Comparison of ENCODE assay signal across 25 cellular contexts in the genomic region with DNA sequence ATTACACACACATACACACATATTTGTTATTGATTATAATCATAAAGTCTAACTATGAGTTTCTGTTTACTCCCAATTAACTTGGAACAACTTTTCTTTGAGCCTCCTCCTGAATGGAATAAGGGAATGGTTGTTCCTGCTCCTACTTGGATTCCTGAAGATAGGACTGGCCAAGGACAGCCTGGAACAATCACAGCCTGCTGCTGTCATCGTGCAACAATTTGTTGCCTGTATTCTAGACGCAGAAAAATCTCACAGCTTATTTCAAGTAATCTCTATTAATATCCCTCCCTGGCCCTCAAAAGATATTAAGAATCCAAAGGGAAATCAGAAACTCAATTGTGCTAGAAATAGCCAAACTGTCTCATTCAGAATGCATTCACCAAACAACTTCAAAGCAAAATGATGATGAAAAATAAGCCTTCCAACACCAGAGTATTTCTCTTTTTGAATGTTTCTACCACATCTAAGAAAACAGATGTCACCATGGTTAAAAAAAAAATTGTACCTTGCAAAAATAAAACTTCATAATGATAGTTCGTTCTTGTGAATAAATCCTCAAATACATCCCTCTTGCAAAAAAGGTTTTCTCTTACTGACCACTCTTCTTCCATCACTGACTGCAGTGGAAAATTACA. TPM values are rescaled to one million over a fixed set of nuclear protein-coding genes. Genes with fewer than 3 reads are reported as not detected.
DNase-seq lines count a peak whose midpoint lies in the region; ATAC-seq, FAIRE-seq and TF ChIP-seq lines count a peak whose summit lies in the region.
"Had no signal": no experiment of that assay in that cellular context is flagged by ENCODE, and none has a peak within 500 bp of the region (broad histone marks: within the 10 kb centered on the region; RNA-seq: fewer than 3 reads in every experiment).

No MANE protein-coding gene starts in this region.

- H3K4me1 ChIP-seq in GM12878 (ENCODE audit: control insufficient read depth, insufficient read depth, low read length) (peaks cover 14% of the 10 kb centered on the region; the same call in 1 of the 2 replicates), psoas muscle (peaks cover 30% of the 10 kb centered on the region), transverse colon (peaks cover 0 to 34% (median 10%) of the 10 kb centered on the region in 4 donors)
- H3K4me1 ChIP-seq: pancreas had no signal

- TF ChIP-seq CTCF in GM12878 (IDR thresholded peaks at IDR 0.05 in 2 of 3, conservative IDR thresholded peaks at IDR 0.05 in 1 of 3; ENCODE audit: control insufficient read depth in 2 of 3, extremely low read depth in 1 of 3, insufficient read depth in 1 of 3, low read depth in 3 of 3, low read length in 3 of 3): no peak
- no peak for TF ChIP-seq CTCF in psoas muscle (IDR thresholded peaks at IDR 0.05)
- TF ChIP-seq CTCF in transverse colon (IDR thresholded peaks at IDR 0.05): no peak
- TF ChIP-seq CTCF in D721Med (IDR thresholded peaks at IDR 0.05; ENCODE audit: insufficient read depth, missing control alignments): no peak
- no peak for TF ChIP-seq CTCF in RWPE1 (conservative IDR thresholded peaks at IDR 0.05; ENCODE audit: low read depth)

- peak; percentile 52 for FAIRE-seq in GM12878 (lab: Jason Lieb, UNC)
- no peak for FAIRE-seq in D721Med (lab: Jason Lieb, UNC)
- FAIRE-seq: colon, kidney, pancreas, TTC549 had no signal

- BruUV-seq in GM12878 (replicated peaks; lab: Mats Ljungman, UMichigan): no TSS peak

- RAD21 ChIA-PET in GM12878 (lab: Charles Lee; ENCODE audit: unreplicated experiment): interaction anchor here (2.1 to 3.8 kb wide), 2 partner anchors 70 to 75 kb away, joined by 10 to 59 read pairs; partner anchors contain the start of gene KCNE1

- no peak overlapping the region for H3K9ac ChIP-seq in GM12878 (ENCODE audit: control insufficient read depth, insufficient read depth, low read length)

- H3K79me2 ChIP-seq in GM12878 (ENCODE audit: control insufficient read depth, insufficient read depth, low read length): no peaks in the 10 kb centered on the region

- TF ChIP-seq EP300 in GM12878 (IDR thresholded peaks at IDR 0.05; ENCODE audit: borderline replicate concordance in 1 of 2, control insufficient read depth in 1 of 2, low read depth in 2 of 2, low read length in 2 of 2) (no peak), transverse colon (IDR thresholded peaks at IDR 0.05; ENCODE audit: low read depth) (no peak)

- no peak for TF ChIP-seq POLR2A in GM12878 (IDR thresholded peaks at IDR 0.05; ENCODE audit: low read depth, low read length)
- TF ChIP-seq POLR2A in transverse colon (IDR thresholded peaks at IDR 0.05): no peak

- SMC1A ChIA-PET in GM12878 (lab: Charles Lee; ENCODE audit: uncharacterized antibody, unreplicated experiment): interaction anchor here (1.0 to 2.8 kb wide), 2 partner anchors 11 to 73 kb away, joined by 5 to 19 read pairs; no protein-coding TSS in a partner anchor

- H3K9me3 ChIP-seq in GM12878 (replicated peaks; ENCODE audit: control insufficient read depth, insufficient read depth, low read length) (no peaks in the 10 kb centered on the region; the same call in 2 of the 3 replicates), psoas muscle (peaks cover 5% of the 10 kb centered on the region), transverse colon (no peaks in the 10 kb centered on the region)
- H3K9me3 ChIP-seq: pancreas, sigmoid colon, SJSA1, stomach, upper lobe of left lung had no signal

- intact Hi-C loops in GM12878 (cut with micrococcal nuclease; ENCODE audit: unreplicated experiment): loop anchor here (5.0 kb wide), 1 partner anchor 57 kb away; no protein-coding TSS in a partner anchor
- intact Hi-C loops in left ventricle myocardium superior (cut with micrococcal nuclease): no loop called here
- intact Hi-C loops in psoas muscle (cut with DNase I): no loop called here
- intact Hi-C loops in transverse colon (cut with DNase I; ENCODE audit: low total_unique reads): loop anchor here (5.0 kb wide), 1 partner anchor 42 kb away; no protein-coding TSS in a partner anchor

- CTCF ChIA-PET in GM12878 (lab: Yijun Ruan, JAX): interaction anchor here (1.3 to 3.6 kb wide), 4 partner anchors 19 to 74 kb away, joined by 4 to 55 read pairs (median 14); partner anchors contain the start of gene KCNE1
- CTCF ChIA-PET in RWPE1 (lab: Yijun Ruan, JAX): no interaction called here

- in situ Hi-C loops in GM12878 (cut with MboI): no loop called here
- in situ Hi-C loops in transverse colon (cut with MboI; ENCODE audit: low pct_ligation_motif_present in 1 of 4, low pct_unique_long_range_greater_than_20kb in 1 of 4, low sequenced_read_pairs in 3 of 4): no loop called here

- DNase-seq in GM03348 (ENCODE audit: low spot score) (peak; percentile 36), GM12878 (ENCODE audit: low read depth, low spot score) (no peak), left ventricle myocardium superior (no peak), psoas muscle (no peak), transverse colon (no peak), D721Med (ENCODE audit: insufficient read length, low spot score) (no peak), RWPE1 (ENCODE audit: low spot score) (no peak)
- no peak for DNase-seq in stimulated activated CD4-positive, alpha-beta T cell treated with anti-CD3 and anti-CD28 coated beads, Interleukin-4, amount 100 ng/mL, for 4 hours
- DNase-seq: activated CD8-positive, alpha-beta T cell treated with anti-CD3 and anti-CD28 coated beads, Interleukin-2, amount 10 ng/mL, durations not matched to agents 7 days and 5 days; AML-193; CD8-positive, alpha-beta memory T cell; effector memory CD4-positive, alpha-beta T cell; kidney; NCI-H1092; NCI-H187; NCI-H524 treated with DMSO at 0.1 percent for 48 hours; pancreas; sigmoid colon; stimulated activated CD8-positive, alpha-beta memory T cell treated with anti-CD3 and anti-CD28 coated beads, Interleukin-4, amount 100 ng/mL, for 48 hours; stomach; upper lobe of left lung had no signal

- H4K20me1 ChIP-seq in GM12878 (ENCODE audit: control insufficient read depth, insufficient read depth): no peaks in the 10 kb centered on the region

- peak overlapping the region; percentile 50 for H3K4me2 ChIP-seq in GM12878 (ENCODE audit: control insufficient read depth, insufficient read depth)

- 18% methylated on average over 3 of the region's 3 CpGs for WGBS in GM12878 (ENCODE audit: insufficient coverage, insufficient replicate concordance, low lambda C conversion rate, missing lambda C conversion rate)
- WGBS in psoas muscle, 3 donors: 21 to 36% (median 23%) methylated on average over 3 of the region's 3 CpGs
- WGBS in transverse colon (ENCODE audit: low coverage in 1 of 2), 2 donors: 58 to 67% methylated on average over 3 of the region's 3 CpGs

- no peak for TF ChIP-seq RAD21 in GM12878 (IDR thresholded peaks at IDR 0.05; ENCODE audit: insufficient read depth, low read depth, low read length)

- no peaks in the 10 kb centered on the region for H3K36me3 ChIP-seq in GM12878 (ENCODE audit: control insufficient read depth in 2 of 2, insufficient read depth in 2 of 2, low read length in 1 of 2)
- H3K36me3 ChIP-seq in psoas muscle (ENCODE audit: insufficient read depth in 1 of 2, low read depth in 1 of 2): no peaks in the 10 kb centered on the region
- H3K36me3 ChIP-seq in transverse colon: no peaks in the 10 kb centered on the region
- H3K36me3 ChIP-seq: pancreas, sigmoid colon, SJSA1, stomach, upper lobe of left lung had no signal

- POLR2A ChIA-PET in GM12878 (lab: Charles Lee) (no interaction called here), RWPE1 (lab: Yijun Ruan, JAX; ENCODE audit: low non-redundant PET) (no interaction called here)

- no peaks in the 10 kb centered on the region for H3K27me3 ChIP-seq in GM12878 (replicated peaks in 1 of 2; ENCODE audit: control insufficient read depth in 2 of 2, insufficient read depth in 2 of 2, low read length in 1 of 2)
- no peaks in the 10 kb centered on the region for H3K27me3 ChIP-seq in psoas muscle (ENCODE audit: insufficient read depth in 3 of 3, low read length in 2 of 3)
- H3K27me3 ChIP-seq in transverse colon: no peaks in the 10 kb centered on the region
- H3K27me3 ChIP-seq: pancreas, sigmoid colon, SJSA1, stomach, upper lobe of left lung had no signal

- H3K27ac ChIP-seq in GM12878 (ENCODE audit: control insufficient read depth, insufficient read depth) (no peak overlapping the region), psoas muscle (no peak overlapping the region), transverse colon (peak overlapping the region in 1 of 4 donors; percentile 36), RWPE1 (no peak overlapping the region)
- H3K27ac ChIP-seq: pancreas, SJSA1 had no signal

- peak overlapping the region; percentile 13; the same call in 1 of the 2 replicates for H2AFZ ChIP-seq in GM12878 (ENCODE audit: control insufficient read depth, low read depth, low read length)

- ATAC-seq in GM12878 (peak; percentile 30; the same call in 1 of the 3 replicates), left ventricle myocardium superior (peak; percentile 46), psoas muscle (peak; percentile 42 to 75 (median 52))
- ATAC-seq: activated CD8-positive, alpha-beta T cell treated with anti-CD3 and anti-CD28 coated beads, Interleukin-2, amount 10 ng/mL, durations not matched to agents 7 days and 5 days; HCT116 had no signal

- no peak overlapping the region for H3K4me3 ChIP-seq in GM12878
- H3K4me3 ChIP-seq in psoas muscle: no peak overlapping the region
- no peak overlapping the region for H3K4me3 ChIP-seq in transverse colon
- H3K4me3 ChIP-seq: pancreas, sigmoid colon, SJSA1, stomach, upper lobe of left lung had no signal

RNA-seq across cellular contexts. Expression of gene RCAN1, which starts 30.9 kb away (rescaled TPM):
- 1.9 and 2.1 TPM in 2 replicates for total RNA-seq in GM12878 (2013; cell fraction: nucleolus; rRNA removed)
- total RNA-seq in GM12878 (2014; rRNA removed) (10.1 and 10.5 TPM in 2 replicates), GM12878 (2014; rRNA removed; fragmentation: Illumina TruSeq; extraction: Trizol) (11.0 and 11.4 TPM in 2 replicates), GM12878 (2021) (11.1 and 12.9 TPM in 2 replicates), left ventricle myocardium superior (36.7 TPM), psoas muscle (10 to 100 TPM; 24.9 to 38.4 (median 26.1) TPM), transverse colon (10 to 100 TPM; 39.5 to 68.8 (median 57.8) TPM)
- polyA plus RNA-seq in GM12878 (2011; ENCODE audit: low read depth): 4.7 TPM
- polyA plus RNA-seq in GM12878 (2011; rRNA removed) (6.7 and 8.0 TPM in 2 replicates), GM12878 (2014; fragmentation: Illumina TruSeq; extraction: Trizol) (12.2 and 13.5 TPM in 2 replicates), GM12878 (2014; fragmentation: Nextera tagmentation; extraction: Ambion mirVana) (1 to 10 TPM; 5.1 to 8.8 TPM), GM12878 (2014; rRNA removed) (10.1 and 11.2 TPM in 2 replicates), GM12878 (2016; fragmentation: Nextera tagmentation; extraction: Ambion mirVana) (10 to 100 TPM in 1 of 2 experiments, 1 to 10 TPM in 1; 2.8 to 12.3 TPM), psoas muscle (10 to 100 TPM; 57.4 to 94.9 (median 88.0) TPM)
- 3.1 and 3.3 TPM in 2 replicates for polyA plus RNA-seq in GM12878 (2011; cell fraction: cytosol; rRNA removed)
- polyA plus RNA-seq in GM12878 (2011; cell fraction: nucleus; rRNA removed): 1.9 and 2.8 TPM in 2 replicates
- polyA plus RNA-seq in GM12878 (2012): 5.2 and 5.7 TPM in 2 replicates
- 4.7 and 4.8 TPM in 2 replicates for polyA minus RNA-seq in GM12878 (2011; rRNA and poly(A)+ RNA removed)
- 1.3 and 3.5 TPM in 2 replicates for polyA minus RNA-seq in GM12878 (2011; cell fraction: cytosol; rRNA and poly(A)+ RNA removed)
- 0.85 and 1.7 TPM in 2 replicates for polyA minus RNA-seq in GM12878 (2011; cell fraction: nucleus; rRNA and poly(A)+ RNA removed)

Comparison
In these comparisons a context has a peak if more than half of its experiments do, and no peak if none do; other contexts are left out.
1. intact Hi-C loops: an anchor here in GM12878 (5.0 kb wide) and transverse colon (5.0 kb wide); none called in left ventricle myocardium superior and psoas muscle.